ENCODE assay signal across 2 cellular contexts in the genomic region with DNA sequence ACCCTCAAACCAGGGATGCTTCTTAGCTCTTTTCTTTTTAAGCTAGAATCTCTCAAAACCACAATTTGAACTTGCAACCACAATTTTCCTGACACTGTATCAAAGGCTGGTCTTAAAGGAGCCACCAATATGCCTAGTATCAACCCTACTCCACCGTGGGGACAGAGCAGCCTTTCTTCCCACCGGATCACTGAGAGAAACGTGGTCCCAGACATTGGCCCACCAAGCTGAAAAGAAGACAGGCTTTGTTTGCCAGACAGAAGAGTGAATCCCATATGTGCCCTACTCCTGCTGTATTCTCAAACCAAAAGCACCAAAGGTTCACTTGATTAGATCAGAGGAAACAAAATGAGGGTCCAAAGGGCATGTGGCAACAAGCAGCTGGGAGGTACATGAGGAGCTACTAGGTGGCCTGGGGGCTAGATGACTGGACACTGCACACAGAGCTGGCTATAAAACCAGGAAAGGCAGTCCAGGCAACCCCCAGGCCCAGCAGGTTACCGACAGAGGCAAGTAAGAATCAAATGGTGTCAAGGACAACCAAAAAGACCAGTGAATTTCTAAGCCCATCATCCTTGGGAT.
A peak's percentile ranks its signal among the peaks of the same experiment; 100 is the strongest.
TF ChIP-seq lines count a peak whose summit lies in the region.

No MANE protein-coding gene starts in this region.

TF ChIP-seq in liver, 16 proteins besides CTCF, POLR2A, EP300 and RAD21:
- TF ChIP-seq NR2F2 (IDR thresholded peaks at IDR 0.05) = no peak
- peak; percentile 61 to 64 for TF ChIP-seq RXRA (IDR thresholded peaks at IDR 0.05)
- peak; percentile 90 for TF ChIP-seq HNF4G (IDR thresholded peaks at IDR 0.05)
- peak; percentile 33 for TF ChIP-seq YY1 (IDR thresholded peaks at IDR 0.05)
- peak in 1 of 2 donors; percentile 20 for TF ChIP-seq JUND (IDR thresholded peaks at IDR 0.05)
- TF ChIP-seq TAF1 (conservative IDR thresholded peaks at IDR 0.05) = no peak
- no peak for TF ChIP-seq FOXA1 (IDR thresholded peaks at IDR 0.05)
- TF ChIP-seq, protein P1, sequence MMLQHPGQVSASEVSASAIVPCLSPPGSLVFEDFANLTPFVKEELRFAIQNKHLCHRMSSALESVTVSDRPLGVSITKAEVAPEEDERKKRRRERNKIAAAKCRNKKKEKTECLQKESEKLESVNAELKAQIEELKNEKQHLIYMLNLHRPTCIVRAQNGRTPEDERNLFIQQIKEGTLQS (IDR thresholded peaks at IDR 0.05) = no peak
- TF ChIP-seq FOXA2 (IDR thresholded peaks at IDR 0.05) = no peak
- TF ChIP-seq EGR1 (IDR thresholded peaks at IDR 0.05; ENCODE audit: low read depth in 2 of 2) = no peak
- peak; percentile 91 for TF ChIP-seq SP1 (IDR thresholded peaks at IDR 0.05)
- TF ChIP-seq, protein P2, sequence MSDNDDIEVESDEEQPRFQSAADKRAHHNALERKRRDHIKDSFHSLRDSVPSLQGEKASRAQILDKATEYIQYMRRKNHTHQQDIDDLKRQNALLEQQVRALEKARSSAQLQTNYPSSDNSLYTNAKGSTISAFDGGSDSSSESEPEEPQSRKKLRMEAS (IDR thresholded peaks at IDR 0.05) = no peak
- TF ChIP-seq, protein P3, sequence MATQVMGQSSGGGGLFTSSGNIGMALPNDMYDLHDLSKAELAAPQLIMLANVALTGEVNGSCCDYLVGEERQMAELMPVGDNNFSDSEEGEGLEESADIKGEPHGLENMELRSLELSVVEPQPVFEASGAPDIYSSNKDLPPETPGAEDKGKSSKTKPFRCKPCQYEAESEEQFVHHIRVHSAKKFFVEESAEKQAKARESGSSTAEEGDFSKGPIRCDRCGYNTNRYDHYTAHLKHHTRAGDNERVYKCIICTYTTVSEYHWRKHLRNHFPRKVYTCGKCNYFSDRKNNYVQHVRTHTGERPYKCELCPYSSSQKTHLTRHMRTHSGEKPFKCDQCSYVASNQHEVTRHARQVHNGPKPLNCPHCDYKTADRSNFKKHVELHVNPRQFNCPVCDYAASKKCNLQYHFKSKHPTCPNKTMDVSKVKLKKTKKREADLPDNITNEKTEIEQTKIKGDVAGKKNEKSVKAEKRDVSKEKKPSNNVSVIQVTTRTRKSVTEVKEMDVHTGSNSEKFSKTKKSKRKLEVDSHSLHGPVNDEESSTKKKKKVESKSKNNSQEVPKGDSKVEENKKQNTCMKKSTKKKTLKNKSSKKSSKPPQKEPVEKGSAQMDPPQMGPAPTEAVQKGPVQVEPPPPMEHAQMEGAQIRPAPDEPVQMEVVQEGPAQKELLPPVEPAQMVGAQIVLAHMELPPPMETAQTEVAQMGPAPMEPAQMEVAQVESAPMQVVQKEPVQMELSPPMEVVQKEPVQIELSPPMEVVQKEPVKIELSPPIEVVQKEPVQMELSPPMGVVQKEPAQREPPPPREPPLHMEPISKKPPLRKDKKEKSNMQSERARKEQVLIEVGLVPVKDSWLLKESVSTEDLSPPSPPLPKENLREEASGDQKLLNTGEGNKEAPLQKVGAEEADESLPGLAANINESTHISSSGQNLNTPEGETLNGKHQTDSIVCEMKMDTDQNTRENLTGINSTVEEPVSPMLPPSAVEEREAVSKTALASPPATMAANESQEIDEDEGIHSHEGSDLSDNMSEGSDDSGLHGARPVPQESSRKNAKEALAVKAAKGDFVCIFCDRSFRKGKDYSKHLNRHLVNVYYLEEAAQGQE (IDR thresholded peaks at IDR 0.05) = no peak
- TF ChIP-seq HNF4A (conservative IDR thresholded peaks at IDR 0.05) = peak; percentile 89 to 93
- no peak for TF ChIP-seq GABPA (IDR thresholded peaks at IDR 0.05 in 1 of 2, conservative IDR thresholded peaks at IDR 0.05 in 1 of 2)
- TF ChIP-seq, protein P4, sequence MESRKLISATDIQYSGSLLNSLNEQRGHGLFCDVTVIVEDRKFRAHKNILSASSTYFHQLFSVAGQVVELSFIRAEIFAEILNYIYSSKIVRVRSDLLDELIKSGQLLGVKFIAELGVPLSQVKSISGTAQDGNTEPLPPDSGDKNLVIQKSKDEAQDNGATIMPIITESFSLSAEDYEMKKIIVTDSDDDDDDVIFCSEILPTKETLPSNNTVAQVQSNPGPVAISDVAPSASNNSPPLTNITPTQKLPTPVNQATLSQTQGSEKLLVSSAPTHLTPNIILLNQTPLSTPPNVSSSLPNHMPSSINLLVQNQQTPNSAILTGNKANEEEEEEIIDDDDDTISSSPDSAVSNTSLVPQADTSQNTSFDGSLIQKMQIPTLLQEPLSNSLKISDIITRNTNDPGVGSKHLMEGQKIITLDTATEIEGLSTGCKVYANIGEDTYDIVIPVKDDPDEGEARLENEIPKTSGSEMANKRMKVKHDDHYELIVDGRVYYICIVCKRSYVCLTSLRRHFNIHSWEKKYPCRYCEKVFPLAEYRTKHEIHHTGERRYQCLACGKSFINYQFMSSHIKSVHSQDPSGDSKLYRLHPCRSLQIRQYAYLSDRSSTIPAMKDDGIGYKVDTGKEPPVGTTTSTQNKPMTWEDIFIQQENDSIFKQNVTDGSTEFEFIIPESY (IDR thresholded peaks at IDR 0.05) = no peak

TF ChIP-seq in SK-N-SH, 30 proteins besides CTCF, POLR2A, EP300 and RAD21:
- TF ChIP-seq CHD2 (IDR thresholded peaks at IDR 0.05; ENCODE audit: low read length, partially characterized antibody) = no peak
- no peak for TF ChIP-seq FOXM1 (IDR thresholded peaks at IDR 0.05; ENCODE audit: low read depth)
- TF ChIP-seq, protein P3 (IDR thresholded peaks at IDR 0.05; ENCODE audit: low read depth, low read length) = no peak
- TF ChIP-seq ELF1 (IDR thresholded peaks at IDR 0.05) = no peak
- no peak for TF ChIP-seq SMC3 (IDR thresholded peaks at IDR 0.05; ENCODE audit: low read depth, low read length)
- TF ChIP-seq TEAD4 (IDR thresholded peaks at IDR 0.05; ENCODE audit: borderline replicate concordance, insufficient read depth) = no peak
- TF ChIP-seq, protein P5, sequence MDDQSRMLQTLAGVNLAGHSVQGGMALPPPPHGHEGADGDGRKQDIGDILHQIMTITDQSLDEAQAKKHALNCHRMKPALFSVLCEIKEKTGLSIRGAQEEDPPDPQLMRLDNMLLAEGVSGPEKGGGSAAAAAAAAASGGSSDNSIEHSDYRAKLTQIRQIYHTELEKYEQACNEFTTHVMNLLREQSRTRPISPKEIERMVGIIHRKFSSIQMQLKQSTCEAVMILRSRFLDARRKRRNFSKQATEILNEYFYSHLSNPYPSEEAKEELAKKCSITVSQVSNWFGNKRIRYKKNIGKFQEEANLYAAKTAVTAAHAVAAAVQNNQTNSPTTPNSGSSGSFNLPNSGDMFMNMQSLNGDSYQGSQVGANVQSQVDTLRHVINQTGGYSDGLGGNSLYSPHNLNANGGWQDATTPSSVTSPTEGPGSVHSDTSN (IDR thresholded peaks at IDR 0.05) = no peak
- TF ChIP-seq TAF1 (IDR thresholded peaks at IDR 0.05; ENCODE audit: borderline replicate concordance, low read depth, low read length) = no peak
- TF ChIP-seq, protein P2 (IDR thresholded peaks at IDR 0.05; ENCODE audit: low read depth) = no peak
- no peak for TF ChIP-seq MEF2A (IDR thresholded peaks at IDR 0.05; ENCODE audit: borderline replicate concordance, low read depth)
- no peak for TF ChIP-seq YY1 (IDR thresholded peaks at IDR 0.05; ENCODE audit: low read depth)
